1 cellular context compared by ENCODE assay signal in genomic region chr3:72446406-72447058, GRCh38.
A peak's percentile ranks its signal among the peaks of the same experiment; 100 is the strongest.
TF ChIP-seq lines count a peak whose summit lies in the region.

RYBP (minus strand) TSS chr3:72446621.

TF ChIP-seq in K562, 482 proteins besides CTCF, POLR2A, EP300 and RAD21 (continued from another document and continues in another):
- TF ChIP-seq ZBTB7A (IDR thresholded peaks at IDR 0.05; ENCODE audit: borderline replicate concordance, control insufficient read depth, low read depth, low read length) = peak; percentile 89; the same call in 1 of the 2 replicates
- peak; percentile 92; the same call in 1 of the 2 replicates for TF ChIP-seq VEZF1 (CRISPR knock-in tag; IDR thresholded peaks at IDR 0.05)
- no peak for TF ChIP-seq RHOXF2B (CRISPR knock-in tag; conservative IDR thresholded peaks at IDR 0.05)
- TF ChIP-seq ARID3A (IDR thresholded peaks at IDR 0.05; ENCODE audit: borderline replicate concordance, low read depth, low read length) = no peak
- TF ChIP-seq ELF1 (tag; IDR thresholded peaks at IDR 0.05) = no peak
- 0 out of 2 replicates have a peak, but pooled peaks have one; percentile 61 for TF ChIP-seq ELF4 (CRISPR knock-in tag; IDR thresholded peaks at IDR 0.05)
- no peak for TF ChIP-seq ZNF197 (CRISPR knock-in tag; IDR thresholded peaks at IDR 0.05; ENCODE audit: low read depth)
- TF ChIP-seq ZNF717 (CRISPR knock-in tag; IDR thresholded peaks at IDR 0.05) = no peak
- peak; percentile 29; the same call in 1 of the 2 replicates for TF ChIP-seq TOE1 (IDR thresholded peaks at IDR 0.05; ENCODE audit: borderline replicate concordance)
- no peak for TF ChIP-seq TOE1 (CRISPR knock-in tag; IDR thresholded peaks at IDR 0.05; ENCODE audit: borderline replicate concordance, low read depth)
- TF ChIP-seq THAP7 (CRISPR knock-in tag; IDR thresholded peaks at IDR 0.05) = no peak
- no peak for TF ChIP-seq PREB (CRISPR knock-in tag; IDR thresholded peaks at IDR 0.05)
- TF ChIP-seq RBM17 (IDR thresholded peaks at IDR 0.05; ENCODE audit: borderline replicate concordance, low read depth, low read length) = no peak
- TF ChIP-seq UBTF (IDR thresholded peaks at IDR 0.05; ENCODE audit: borderline replicate concordance in 1 of 2, low read depth in 2 of 2, low read length in 2 of 2) = peak; percentile 28 to 54; a peak in 1 of 4 replicates
- 0 out of 2 replicates have a peak, but pooled peaks have one; percentile 29 for TF ChIP-seq MTA3 (IDR thresholded peaks at IDR 0.05; ENCODE audit: borderline replicate concordance)
- no peak for TF ChIP-seq DMBX1 (CRISPR knock-in tag; IDR thresholded peaks at IDR 0.05; ENCODE audit: borderline replicate concordance)
- TF ChIP-seq HNRNPLL (IDR thresholded peaks at IDR 0.05; ENCODE audit: low read depth, low read length, poor library complexity, severe bottlenecking) = peak; percentile 26
- TF ChIP-seq TGIF2 (CRISPR knock-in tag; IDR thresholded peaks at IDR 0.05) = no peak
- TF ChIP-seq GABPB1 (CRISPR knock-in tag; IDR thresholded peaks at IDR 0.05) = no peak
- no peak for TF ChIP-seq FOSL1 (tag; conservative IDR thresholded peaks at IDR 0.05)
- TF ChIP-seq HNRNPH1 (optimal IDR thresholded peaks at IDR 0.05; ENCODE audit: low read depth, low read length) = no peak
- TF ChIP-seq E4F1 (CRISPR knock-in tag; IDR thresholded peaks at IDR 0.05; ENCODE audit: borderline replicate concordance) = no peak
- peak in 1 of 2 experiments; percentile 41; a peak in 2 of 4 replicates for TF ChIP-seq MAZ (CRISPR knock-in tag; conservative IDR thresholded peaks at IDR 0.05 in 1 of 2, IDR thresholded peaks at IDR 0.05 in 1 of 2)
- TF ChIP-seq ZNF253 (CRISPR knock-in tag; conservative IDR thresholded peaks at IDR 0.05) = no peak
- TF ChIP-seq ZNF639 (CRISPR knock-in tag; conservative IDR thresholded peaks at IDR 0.05 in 1 of 2, IDR thresholded peaks at IDR 0.05 in 1 of 2) = no peak
- no peak for TF ChIP-seq HCFC1 (IDR thresholded peaks at IDR 0.05; ENCODE audit: low read depth, low read length)
- no peak for TF ChIP-seq TEAD4 (IDR thresholded peaks at IDR 0.05; ENCODE audit: low read length)
- no peak for TF ChIP-seq TEAD4 (CRISPR knock-in tag; IDR thresholded peaks at IDR 0.05; ENCODE audit: borderline replicate concordance)
- TF ChIP-seq HDAC1 (IDR thresholded peaks at IDR 0.05) = peak in 1 of 2 experiments; percentile 49; a peak in 1 of 4 replicates
- no peak for TF ChIP-seq MTA2 (IDR thresholded peaks at IDR 0.05; ENCODE audit: low read depth)
- TF ChIP-seq RBM25 (IDR thresholded peaks at IDR 0.05; ENCODE audit: low read depth, low read length, severe bottlenecking) = no peak
- no peak for TF ChIP-seq HOXB6 (CRISPR knock-in tag; IDR thresholded peaks at IDR 0.05; ENCODE audit: borderline replicate concordance)
- no peak for TF ChIP-seq ZSCAN29 (IDR thresholded peaks at IDR 0.05)
- TF ChIP-seq ZNF444 (CRISPR knock-in tag; IDR thresholded peaks at IDR 0.05) = no peak
- no peak for TF ChIP-seq SIN3B (IDR thresholded peaks at IDR 0.05; ENCODE audit: low read depth)
- no peak for TF ChIP-seq MBD1 (CRISPR knock-in tag; IDR thresholded peaks at IDR 0.05)
- no peak for TF ChIP-seq CBX3 (IDR thresholded peaks at IDR 0.05; ENCODE audit: borderline replicate concordance in 1 of 2, low read length in 2 of 2)
- TF ChIP-seq NR2C2 (CRISPR knock-in tag; IDR thresholded peaks at IDR 0.05) = no peak
- TF ChIP-seq NR2C2 (tag; IDR thresholded peaks at IDR 0.05) = no peak
- 0 out of 2 replicates have a peak, but pooled peaks have one; percentile 33 for TF ChIP-seq HLTF (IDR thresholded peaks at IDR 0.05)
- no peak for TF ChIP-seq KLF10 (CRISPR knock-in tag; IDR thresholded peaks at IDR 0.05)
- peak; percentile 26 for TF ChIP-seq BRD9 (IDR thresholded peaks at IDR 0.05; ENCODE audit: low read depth, partially characterized antibody)
- TF ChIP-seq E2F6 (IDR thresholded peaks at IDR 0.05; ENCODE audit: borderline replicate concordance in 1 of 2, extremely low read depth in 1 of 2, insufficient read depth in 1 of 2, insufficient read length in 1 of 2, low read depth in 1 of 2, low read length in 1 of 2, poor library complexity in 1 of 2, severe bottlenecking in 1 of 2) = peak in 1 of 2 experiments; percentile 46
- no peak for TF ChIP-seq SETDB1 (IDR thresholded peaks at IDR 0.05; ENCODE audit: low read length)
- TF ChIP-seq ZBTB49 (CRISPR knock-in tag; IDR thresholded peaks at IDR 0.05; ENCODE audit: borderline replicate concordance) = no peak
- TF ChIP-seq ZFX (CRISPR knock-in tag; IDR thresholded peaks at IDR 0.05) = no peak
